14 cellular contexts compared by ENCODE assay signal in genomic region chr17:80894439-80894721, GRCh38.
DNase-seq lines count a peak whose midpoint lies in the region; ATAC-seq, FAIRE-seq and TF ChIP-seq lines count a peak whose summit lies in the region.
"Had no signal": no experiment of that assay in that cellular context is flagged by ENCODE, and none has a peak within 500 bp of the region (broad histone marks: within the 10 kb centered on the region; RNA-seq: fewer than 3 reads in every experiment).

No MANE protein-coding gene starts in this region.

- H3K4me1 ChIP-seq in HepG2 (ENCODE audit: insufficient read depth, low read length) = no peaks in the 10 kb centered on the region
- peaks cover 0 to 4% (median 0%) of the 10 kb centered on the region in 4 donors for H3K4me1 ChIP-seq in right lobe of liver
- H3K4me1 ChIP-seq: psoas muscle had no signal

- no peak overlapping the region for H3K4me2 ChIP-seq in HepG2 (ENCODE audit: low read depth, low read length)

- DNase-seq in HepG2 (ENCODE audit: low spot score) (no peak), right lobe of liver (no peak), RWPE1 (ENCODE audit: low spot score) (no peak), DMS114 treated with DMSO at 0.1 percent for 48 hours (lab: John Stamatoyannopoulos, UW; ENCODE audit: unreplicated experiment) (no peak), midbrain (lab: John Stamatoyannopoulos, UW) (no peak), globus pallidus (ENCODE audit: low spot score) (no peak)
- DNase-seq in effector memory CD8-positive, alpha-beta T cell = no peak
- DNase-seq: activated CD8-positive, alpha-beta memory T cell treated with anti-CD3 and anti-CD28 coated beads for 24 hours; GDM1; MG63; psoas muscle; stimulated activated CD4-positive, alpha-beta T cell treated with anti-CD3 and anti-CD28 coated beads, Interleukin-2, amount 100 ng/mL, for 24 hours had no signal

- peaks cover 61% of the 10 kb centered on the region for H3K36me3 Mint-ChIP-seq in effector memory CD8-positive, alpha-beta T cell (ENCODE audit: insufficient read depth)

- POLR2A ChIA-PET in HepG2 (lab: Yijun Ruan, JAX) (no interaction called here), RWPE1 (lab: Yijun Ruan, JAX; ENCODE audit: low non-redundant PET) (no interaction called here)

- H3K27me3 ChIP-seq in HepG2 (ENCODE audit: control insufficient read depth in 1 of 2, insufficient read depth in 2 of 2, low read length in 2 of 2) (no peaks in the 10 kb centered on the region), right lobe of liver (no peaks in the 10 kb centered on the region)
- H3K27me3 ChIP-seq: MG63 had no signal

- CTCF ChIA-PET in HepG2 (lab: Yijun Ruan, JAX; ENCODE audit: low intra/inter-chr PET ratio, low total read pairs) = no interaction called here
- CTCF ChIA-PET in RWPE1 (lab: Yijun Ruan, JAX) = interaction anchor here (0.8 kb wide), 1 partner anchor 9 kb away, joined by 5 read pairs; no protein-coding TSS in a partner anchor

- H3K27ac Mint-ChIP-seq in effector memory CD8-positive, alpha-beta T cell = peak overlapping the region; percentile 67 to 94

- no peaks in the 10 kb centered on the region for H3K9me3 ChIP-seq in HepG2 (ENCODE audit: low read length)
- no peaks in the 10 kb centered on the region for H3K9me3 ChIP-seq in right lobe of liver
- H3K9me3 ChIP-seq: MG63, psoas muscle had no signal

- no peak for TF ChIP-seq RAD21 in HepG2 (CRISPR knock-in tag; IDR thresholded peaks at IDR 0.05)

- H3K36me3 ChIP-seq in HepG2 (replicated peaks in 1 of 2; ENCODE audit: control insufficient read depth in 1 of 2, insufficient read depth in 2 of 2, low read length in 2 of 2) (peaks cover 31 to 66% of the 10 kb centered on the region in 2 experiments), right lobe of liver (peaks cover 0 to 6% (median 0%) of the 10 kb centered on the region in 4 donors)

- 98% methylated on average over 4 of the region's 4 CpGs for WGBS in HepG2 (ENCODE audit: low lambda C conversion rate)
- WGBS in right lobe of liver (ENCODE audit: insufficient coverage, low coverage, low lambda C conversion rate, missing lambda C conversion rate) = 83% methylated on average over 2 of the region's 4 CpGs

- H3K4me3 ChIP-seq in HepG2 (replicated peaks in 1 of 3; ENCODE audit: insufficient read depth in 1 of 3, low read depth in 2 of 3, low read length in 3 of 3) (no peak overlapping the region), right lobe of liver (no peak overlapping the region)
- H3K4me3 ChIP-seq: lung, MG63, psoas muscle had no signal

- H3K4me3 Mint-ChIP-seq in effector memory CD8-positive, alpha-beta T cell = peak overlapping the region in 1 of 2 donors; percentile 18

- H3K27me3 Mint-ChIP-seq in effector memory CD8-positive, alpha-beta T cell = no peaks in the 10 kb centered on the region

- H3K9ac ChIP-seq in HepG2 (ENCODE audit: insufficient read depth, low read depth, low read length) = no peak overlapping the region

- H3K4me1 Mint-ChIP-seq in effector memory CD8-positive, alpha-beta T cell (ENCODE audit: low read depth in 2 of 2) = peaks cover 39 to 49% of the 10 kb centered on the region in 2 donors

- no peak overlapping the region for H2AFZ ChIP-seq in HepG2 (ENCODE audit: low read length)

- ATAC-seq in HepG2 (no peak), right lobe of liver (no peak), GM21528 (IDR thresholded peaks at IDR 0.05; ENCODE audit: low FRiP score, unreplicated experiment) (no peak)
- no peak for ATAC-seq in effector memory CD8-positive, alpha-beta T cell (replicated peaks)
- ATAC-seq: psoas muscle had no signal

- no peaks in the 10 kb centered on the region for H4K20me1 ChIP-seq in HepG2 (ENCODE audit: insufficient read depth, low read length)

- H3K9me3 Mint-ChIP-seq in effector memory CD8-positive, alpha-beta T cell = no peaks in the 10 kb centered on the region

- TF ChIP-seq EP300 in HepG2 (IDR thresholded peaks at IDR 0.05; ENCODE audit: low read depth in 2 of 2, low read length in 2 of 2) (no peak), HepG2 (CRISPR knock-in tag; IDR thresholded peaks at IDR 0.05; ENCODE audit: borderline replicate concordance) (no peak)

- in situ Hi-C loops in HepG2 (cut with HindIII; ENCODE audit: extremely low pct_ligation_motif_present, low pct_unique_long_range_greater_than_20kb) = no loop called here

- TF ChIP-seq CTCF in HepG2 (CRISPR knock-in tag; IDR thresholded peaks at IDR 0.05) (no peak), right lobe of liver (IDR thresholded peaks at IDR 0.05) (no peak), RWPE1 (conservative IDR thresholded peaks at IDR 0.05; ENCODE audit: low read depth) (no peak)

- H3K27ac ChIP-seq in HepG2 (ENCODE audit: extremely low read length, insufficient read depth, low read length) = no peak overlapping the region
- no peak overlapping the region for H3K27ac ChIP-seq in right lobe of liver
- H3K27ac ChIP-seq in RWPE1 = peak overlapping the region; percentile 100
- H3K27ac ChIP-seq: psoas muscle had no signal

- BruUV-seq in HepG2 (replicated peaks; lab: Mats Ljungman, UMichigan) = no TSS peak

- peak; percentile 4 for FAIRE-seq in HepG2 (lab: Jason Lieb, UNC)

- no peak for TF ChIP-seq POLR2A in HepG2 (IDR thresholded peaks at IDR 0.05; ENCODE audit: insufficient read depth in 1 of 2, low read depth in 2 of 2, low read length in 2 of 2)
- TF ChIP-seq POLR2A in right lobe of liver (IDR thresholded peaks at IDR 0.05) = no peak

- no peaks in the 10 kb centered on the region for H3K79me2 ChIP-seq in HepG2 (ENCODE audit: insufficient read depth, low read length)

- intact Hi-C loops in HepG2 (cut with micrococcal nuclease; ENCODE audit: unreplicated experiment) (no loop called here), right lobe of liver (cut with DNase I) (no loop called here)

TF ChIP-seq in HepG2, 621 proteins besides CTCF, POLR2A, EP300 and RAD21:
- TF ChIP-seq ZMYM2 (CRISPR knock-in tag; IDR thresholded peaks at IDR 0.05) (no peak), SMAD3 (CRISPR knock-in tag; IDR thresholded peaks at IDR 0.05) (no peak)
